ENCODE assay signal across 18 cellular contexts in genomic region chr2:42331569-42332284, GRCh38. TPM values are rescaled to one million over a fixed set of nuclear protein-coding genes. Genes with fewer than 3 reads are reported as not detected.
A peak's percentile ranks its signal among the peaks of the same experiment; 100 is the strongest.
DNase-seq lines count a peak whose midpoint lies in the region; ATAC-seq, FAIRE-seq and TF ChIP-seq lines count a peak whose summit lies in the region.
"Had no signal": no experiment of that assay in that cellular context is flagged by ENCODE, and none has a peak within 500 bp of the region (broad histone marks: within the 10 kb centered on the region; RNA-seq: fewer than 3 reads in every experiment).

No MANE protein-coding gene starts in this region.

- no peak overlapping the region for H3K4me3 ChIP-seq in HepG2 (replicated peaks in 1 of 3; ENCODE audit: insufficient read depth in 1 of 3, low read depth in 2 of 3, low read length in 3 of 3)
- H3K4me3 ChIP-seq in right lobe of liver = no peak overlapping the region
- H3K4me3 ChIP-seq in adipocyte (ENCODE audit: low read length) = no peak overlapping the region
- no peak overlapping the region for H3K4me3 ChIP-seq in smooth muscle cell
- H3K4me3 ChIP-seq: adrenal gland, cardiac muscle cell had no signal

- H2AFZ ChIP-seq in HepG2 (ENCODE audit: low read length) = no peak overlapping the region
- H2AFZ ChIP-seq in smooth muscle cell (ENCODE audit: low read depth) = no peak overlapping the region

- FAIRE-seq in HepG2 (lab: Jason Lieb, UNC) = no peak
- FAIRE-seq: RCC 7860 had no signal

- POLR2A ChIA-PET in HepG2 (lab: Yijun Ruan, JAX) = no interaction called here

- TSS peak; percentile 14 for BruUV-seq in HepG2 (replicated peaks; lab: Mats Ljungman, UMichigan)

- H3K9ac ChIP-seq in HepG2 (ENCODE audit: insufficient read depth, low read depth, low read length) (no peak overlapping the region), adipocyte (ENCODE audit: low read length) (no peak overlapping the region), smooth muscle cell (ENCODE audit: low read depth) (no peak overlapping the region)

- H3K4me2 ChIP-seq in HepG2 (ENCODE audit: low read depth, low read length) (no peak overlapping the region), smooth muscle cell (no peak overlapping the region)

- intact Hi-C loops in HepG2 (cut with micrococcal nuclease; ENCODE audit: unreplicated experiment) = no loop called here
- intact Hi-C loops in right lobe of liver (cut with DNase I) = loop anchor here in 1 of 2 donors (10.0 kb wide), 1 partner anchor 237 kb away; no protein-coding TSS in a partner anchor

- no peak for ATAC-seq in HepG2
- ATAC-seq in right lobe of liver = no peak
- peak; percentile 23 for ATAC-seq in foreskin keratinocyte
- no peak for ATAC-seq in HG03139 (IDR thresholded peaks at IDR 0.05; ENCODE audit: unreplicated experiment)
- ATAC-seq: CD8-positive, alpha-beta T cell; naive thymus-derived CD8-positive, alpha-beta T cell; stimulated activated naive CD8-positive, alpha-beta T cell treated with anti-CD3 and anti-CD28 coated beads, Interleukin-15, amount 100 ng/mL, for 72 hours had no signal

- H3F3A ChIP-seq in smooth muscle cell (ENCODE audit: low read depth) = peaks cover 5% of the 10 kb centered on the region

- H3K4me1 ChIP-seq in HepG2 (ENCODE audit: insufficient read depth, low read length) (peaks cover 8% of the 10 kb centered on the region), right lobe of liver (peaks cover 0 to 14% (median 3%) of the 10 kb centered on the region in 4 donors), adipocyte (ENCODE audit: control insufficient read depth, insufficient read depth, low read length) (peaks cover 27% of the 10 kb centered on the region), foreskin keratinocyte (no peaks in the 10 kb centered on the region), smooth muscle cell (ENCODE audit: low read depth) (no peaks in the 10 kb centered on the region)

- H3K36me3 ChIP-seq in HepG2 (replicated peaks in 1 of 2; ENCODE audit: control insufficient read depth in 1 of 2, insufficient read depth in 2 of 2, low read length in 2 of 2) = peaks cover 27 to 73% of the 10 kb centered on the region in 2 experiments
- peaks cover 4 to 45% (median 19%) of the 10 kb centered on the region in 4 donors for H3K36me3 ChIP-seq in right lobe of liver
- peaks cover 57% of the 10 kb centered on the region for H3K36me3 ChIP-seq in adipocyte (ENCODE audit: control insufficient read depth, insufficient read depth, low read length, severe bottlenecking)
- peaks cover 10% of the 10 kb centered on the region for H3K36me3 ChIP-seq in smooth muscle cell (ENCODE audit: low read depth)

- CTCF ChIA-PET in HepG2 (lab: Yijun Ruan, JAX; ENCODE audit: low intra/inter-chr PET ratio, low total read pairs) = no interaction called here

- TF ChIP-seq POLR2A in HepG2 (IDR thresholded peaks at IDR 0.05; ENCODE audit: insufficient read depth in 1 of 2, low read depth in 2 of 2, low read length in 2 of 2) (no peak), right lobe of liver (IDR thresholded peaks at IDR 0.05) (no peak)

- 95% methylated on average over 9 of the region's 9 CpGs for WGBS in HepG2 (ENCODE audit: low lambda C conversion rate)
- 74% methylated on average over 9 of the region's 9 CpGs for WGBS in right lobe of liver (ENCODE audit: insufficient coverage, low coverage, low lambda C conversion rate, missing lambda C conversion rate)
- 89% methylated on average over 9 of the region's 9 CpGs for WGBS in smooth muscle cell (ENCODE audit: low lambda C conversion rate)

- H3K79me2 ChIP-seq in HepG2 (ENCODE audit: insufficient read depth, low read length) = no peaks in the 10 kb centered on the region
- H3K79me2 ChIP-seq in smooth muscle cell (ENCODE audit: low read depth) = peaks cover 1% of the 10 kb centered on the region

- H4K20me1 ChIP-seq in HepG2 (ENCODE audit: insufficient read depth, low read length) (peaks cover 61% of the 10 kb centered on the region), smooth muscle cell (ENCODE audit: low read depth) (no peaks in the 10 kb centered on the region)

- H3K9me3 ChIP-seq in HepG2 (ENCODE audit: low read length) (no peaks in the 10 kb centered on the region), right lobe of liver (no peaks in the 10 kb centered on the region), adipocyte (ENCODE audit: control insufficient read depth, low read length) (no peaks in the 10 kb centered on the region), smooth muscle cell (replicated peaks; ENCODE audit: low read depth) (no peaks in the 10 kb centered on the region)
- H3K9me3 ChIP-seq: adrenal gland had no signal

- H3K27me3 ChIP-seq in HepG2 (ENCODE audit: control insufficient read depth in 1 of 2, insufficient read depth in 2 of 2, low read length in 2 of 2) = no peaks in the 10 kb centered on the region
- H3K27me3 ChIP-seq in right lobe of liver = no peaks in the 10 kb centered on the region
- H3K27me3 ChIP-seq in adipocyte (replicated peaks; ENCODE audit: control insufficient read depth, insufficient read depth, low read length) = no peaks in the 10 kb centered on the region
- no peaks in the 10 kb centered on the region for H3K27me3 ChIP-seq in foreskin keratinocyte
- no peaks in the 10 kb centered on the region for H3K27me3 ChIP-seq in smooth muscle cell (ENCODE audit: low read depth)
- H3K27me3 ChIP-seq: adrenal gland, cardiac muscle cell had no signal

- in situ Hi-C loops in HepG2 (cut with HindIII; ENCODE audit: extremely low pct_ligation_motif_present, low pct_unique_long_range_greater_than_20kb) = no loop called here

- H3K27ac ChIP-seq in HepG2 (ENCODE audit: extremely low read length, insufficient read depth, low read length) (no peak overlapping the region), right lobe of liver (no peak overlapping the region), foreskin keratinocyte (no peak overlapping the region), smooth muscle cell (ENCODE audit: low read depth) (peak overlapping the region; percentile 17)
- H3K27ac ChIP-seq: cardiac muscle cell had no signal

- TF ChIP-seq CTCF in HepG2 (CRISPR knock-in tag; IDR thresholded peaks at IDR 0.05) = no peak
- no peak for TF ChIP-seq CTCF in right lobe of liver (IDR thresholded peaks at IDR 0.05)
- no peak for TF ChIP-seq CTCF in foreskin keratinocyte (conservative IDR thresholded peaks at IDR 0.05)
- no peak for TF ChIP-seq CTCF in smooth muscle cell (IDR thresholded peaks at IDR 0.05; ENCODE audit: borderline replicate concordance, insufficient read depth, poor library complexity, severe bottlenecking)

- no peak for TF ChIP-seq EP300 in HepG2 (IDR thresholded peaks at IDR 0.05; ENCODE audit: low read depth in 2 of 2, low read length in 2 of 2)
- no peak for TF ChIP-seq EP300 in HepG2 (CRISPR knock-in tag; IDR thresholded peaks at IDR 0.05; ENCODE audit: borderline replicate concordance)

- DNase-seq in HepG2 (ENCODE audit: low spot score) = no peak
- no peak for DNase-seq in right lobe of liver
- DNase-seq in adipocyte (ENCODE audit: low read depth) = peak; percentile 36
- DNase-seq in foreskin keratinocyte = peak in 1 of 2 donors; percentile 14
- no peak for DNase-seq in smooth muscle cell (lab: John Stamatoyannopoulos, UW; ENCODE audit: unreplicated experiment)
- DNase-seq in SHP77 (lab: John Stamatoyannopoulos, UW) = no peak
- DNase-seq in NCI-H2227 treated with DMSO at 0.1 percent for 48 hours (lab: John Stamatoyannopoulos, UW) = no peak
- DNase-seq: activated CD4-positive, CD25-positive, alpha-beta regulatory T cell; adrenal gland; CD8-positive, alpha-beta T cell; MV-4-11; naive thymus-derived CD8-positive, alpha-beta T cell; NCI-H1694; posterior cingulate gyrus; stimulated activated naive CD8-positive, alpha-beta T cell treated with anti-CD3 and anti-CD28 coated beads, Interleukin-15, amount 100 ng/mL, for 72 hours had no signal

- no peak for TF ChIP-seq RAD21 in HepG2 (CRISPR knock-in tag; IDR thresholded peaks at IDR 0.05)

RNA-seq across cellular contexts. Expression of gene COX7A2L, which starts 29.3 kb away (rescaled TPM):
- total RNA-seq in HepG2 (2016; rRNA removed; fragmentation: Illumina TruSeq; extraction: Trizol) (201 and 272 TPM in 2 replicates), right lobe of liver (10 to 100 TPM; 37.5 to 97.0 (median 57.6) TPM), foreskin keratinocyte (107 and 119 TPM in 2 replicates), smooth muscle cell (145 and 177 TPM in 2 replicates)
- 111 and 117 TPM in 2 replicates for total RNA-seq in HepG2 (2016; cell fraction: cytosol; rRNA removed; fragmentation: Illumina TruSeq; extraction: Trizol; ENCODE audit: low read depth)
- total RNA-seq in HepG2 (2016; cell fraction: insoluble cytoplasmic fraction; rRNA removed; fragmentation: Illumina TruSeq; extraction: Trizol) = 197 and 297 TPM in 2 replicates
- 232 and 238 TPM in 2 replicates for total RNA-seq in HepG2 (2016; cell fraction: membrane; rRNA removed; fragmentation: Illumina TruSeq; extraction: Trizol)
- total RNA-seq in HepG2 (2016; cell fraction: nucleus; rRNA removed; fragmentation: Illumina TruSeq; extraction: Trizol) = 71.7 and 82.5 TPM in 2 replicates
- polyA plus RNA-seq in HepG2 (2011; rRNA removed) (122 and 155 TPM in 2 replicates), foreskin keratinocyte (116 and 118 TPM in 2 replicates), smooth muscle cell (89.8 and 93.3 TPM in 2 replicates)
- 137 and 167 TPM in 2 replicates for polyA plus RNA-seq in HepG2 (2011; cell fraction: cytosol; rRNA removed)
- polyA plus RNA-seq in HepG2 (2011; cell fraction: nucleus; rRNA removed) = 30.5 and 38.2 TPM in 2 replicates
- polyA plus RNA-seq in HepG2 (2012) = 187 and 191 TPM in 2 replicates
- 119 TPM in 2 replicates for polyA plus RNA-seq in HepG2 (2016; cell fraction: cytosol; fragmentation: Illumina TruSeq; extraction: Trizol; ENCODE audit: low read depth)
- polyA plus RNA-seq in HepG2 (2016; cell fraction: insoluble cytoplasmic fraction; fragmentation: Illumina TruSeq; extraction: Trizol; ENCODE audit: low read depth) = 279 and 314 TPM in 2 replicates
- polyA plus RNA-seq in HepG2 (2016; cell fraction: membrane; fragmentation: Illumina TruSeq; extraction: Trizol; ENCODE audit: low read depth) = 211 and 215 TPM in 2 replicates
- polyA plus RNA-seq in HepG2 (2016; cell fraction: nucleus; fragmentation: Illumina TruSeq; extraction: Trizol; ENCODE audit: insufficient read depth, low read depth) = 118 and 123 TPM in 2 replicates
- 66.1 and 73.1 TPM in 2 replicates for polyA minus RNA-seq in HepG2 (2011; rRNA and poly(A)+ RNA removed; ENCODE audit: low replicate concordance)
- polyA minus RNA-seq in HepG2 (2011; cell fraction: cytosol; rRNA and poly(A)+ RNA removed) = 41.1 and 44.7 TPM in 2 replicates
- polyA minus RNA-seq in HepG2 (2011; cell fraction: nucleus; rRNA and poly(A)+ RNA removed) = 22.7 and 28.1 TPM in 2 replicates
